Comparison of ENCODE assay signal across 1 cellular context in genomic region chr2:27070653-27071276, GRCh38.
TF ChIP-seq lines count a peak whose summit lies in the region.

No MANE protein-coding gene starts in this region.

TF ChIP-seq in GM23338, 12 proteins besides CTCF, POLR2A, EP300 and RAD21 (continued from another document):
- TF ChIP-seq, protein P1, sequence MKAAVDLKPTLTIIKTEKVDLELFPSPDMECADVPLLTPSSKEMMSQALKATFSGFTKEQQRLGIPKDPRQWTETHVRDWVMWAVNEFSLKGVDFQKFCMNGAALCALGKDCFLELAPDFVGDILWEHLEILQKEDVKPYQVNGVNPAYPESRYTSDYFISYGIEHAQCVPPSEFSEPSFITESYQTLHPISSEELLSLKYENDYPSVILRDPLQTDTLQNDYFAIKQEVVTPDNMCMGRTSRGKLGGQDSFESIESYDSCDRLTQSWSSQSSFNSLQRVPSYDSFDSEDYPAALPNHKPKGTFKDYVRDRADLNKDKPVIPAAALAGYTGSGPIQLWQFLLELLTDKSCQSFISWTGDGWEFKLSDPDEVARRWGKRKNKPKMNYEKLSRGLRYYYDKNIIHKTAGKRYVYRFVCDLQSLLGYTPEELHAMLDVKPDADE (IDR thresholded peaks at IDR 0.05), result no peak
- no peak for TF ChIP-seq ZNF331 (CRISPR knock-in tag; IDR thresholded peaks at IDR 0.05; ENCODE audit: low read depth)
- TF ChIP-seq STAT1 (IDR thresholded peaks at IDR 0.05; ENCODE audit: unreplicated experiment), result no peak
- TF ChIP-seq NANOG (IDR thresholded peaks at IDR 0.05; ENCODE audit: borderline replicate concordance), result no peak
- no peak for TF ChIP-seq JUNB (IDR thresholded peaks at IDR 0.05; ENCODE audit: unreplicated experiment)
- TF ChIP-seq EZH2 (IDR thresholded peaks at IDR 0.05; ENCODE audit: low read depth, unreplicated experiment), result no peak
- no peak for TF ChIP-seq REST (IDR thresholded peaks at IDR 0.05; ENCODE audit: unreplicated experiment)
- TF ChIP-seq POLR2AphosphoS5 (IDR thresholded peaks at IDR 0.05; ENCODE audit: low read depth), result no peak
- TF ChIP-seq ZNF462 (CRISPR knock-in tag; IDR thresholded peaks at IDR 0.05), result no peak
TF ChIP-seq in GM23338: peak in this region for 0.
